Comparison of ENCODE assay signal across 1 cellular context in the genomic region with DNA sequence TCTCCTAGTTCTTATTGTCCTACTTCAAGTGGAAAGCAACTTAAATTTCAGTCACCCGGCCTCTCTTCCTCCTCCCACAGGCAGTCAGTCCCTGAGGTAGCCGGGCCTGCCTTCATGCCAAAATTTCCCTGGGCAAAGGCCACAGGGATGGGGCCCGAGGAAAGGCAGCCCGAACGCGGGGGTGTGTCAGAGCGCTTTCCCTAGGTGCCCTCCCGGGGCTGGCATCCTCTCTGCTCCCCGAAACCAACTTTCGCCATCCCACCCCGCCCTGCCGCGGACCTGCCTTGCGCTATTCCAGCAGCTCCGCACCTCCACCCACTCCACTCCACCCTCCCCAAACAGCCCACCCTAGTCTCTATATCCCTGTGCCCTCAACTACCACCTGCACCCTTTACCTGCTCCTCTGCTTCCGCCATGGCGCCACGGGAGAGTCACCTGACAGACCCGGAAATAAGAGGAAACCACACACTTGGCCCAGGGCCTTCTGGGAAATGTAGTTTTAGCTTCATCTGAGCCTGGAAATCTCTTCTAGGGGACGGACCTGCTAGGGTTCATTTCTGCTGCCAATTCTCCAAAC.
TF ChIP-seq lines count a peak whose summit lies in the region.

A gene (minus strand): TSS at position 433 of the 577 bp plus-strand sequence. CDS start 17 bp downstream, at position 416.

TF ChIP-seq in SK-N-SH, 30 proteins besides CTCF, POLR2A, EP300 and RAD21 (continued from another document):
- TF ChIP-seq, protein P1, sequence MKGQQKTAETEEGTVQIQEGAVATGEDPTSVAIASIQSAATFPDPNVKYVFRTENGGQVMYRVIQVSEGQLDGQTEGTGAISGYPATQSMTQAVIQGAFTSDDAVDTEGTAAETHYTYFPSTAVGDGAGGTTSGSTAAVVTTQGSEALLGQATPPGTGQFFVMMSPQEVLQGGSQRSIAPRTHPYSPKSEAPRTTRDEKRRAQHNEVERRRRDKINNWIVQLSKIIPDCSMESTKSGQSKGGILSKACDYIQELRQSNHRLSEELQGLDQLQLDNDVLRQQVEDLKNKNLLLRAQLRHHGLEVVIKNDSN (IDR thresholded peaks at IDR 0.05; ENCODE audit: borderline replicate concordance, low read depth), result peak; percentile 98
- peak; percentile 52; the same call in 1 of the 2 replicates for TF ChIP-seq RCOR1 (IDR thresholded peaks at IDR 0.05; ENCODE audit: low read length)
- TF ChIP-seq, protein P2, sequence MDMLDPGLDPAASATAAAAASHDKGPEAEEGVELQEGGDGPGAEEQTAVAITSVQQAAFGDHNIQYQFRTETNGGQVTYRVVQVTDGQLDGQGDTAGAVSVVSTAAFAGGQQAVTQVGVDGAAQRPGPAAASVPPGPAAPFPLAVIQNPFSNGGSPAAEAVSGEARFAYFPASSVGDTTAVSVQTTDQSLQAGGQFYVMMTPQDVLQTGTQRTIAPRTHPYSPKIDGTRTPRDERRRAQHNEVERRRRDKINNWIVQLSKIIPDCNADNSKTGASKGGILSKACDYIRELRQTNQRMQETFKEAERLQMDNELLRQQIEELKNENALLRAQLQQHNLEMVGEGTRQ (IDR thresholded peaks at IDR 0.05; ENCODE audit: borderline replicate concordance, low read depth, low read length), result peak; percentile 81
- peak; percentile 81 for TF ChIP-seq CHD2 (IDR thresholded peaks at IDR 0.05; ENCODE audit: low read length, partially characterized antibody)
- peak; percentile 86; the same call in 1 of the 2 replicates for TF ChIP-seq TAF1 (IDR thresholded peaks at IDR 0.05; ENCODE audit: borderline replicate concordance, low read depth, low read length)
- TF ChIP-seq ELF1 (IDR thresholded peaks at IDR 0.05), result peak; percentile 100
- TF ChIP-seq JUND (IDR thresholded peaks at IDR 0.05), result no peak
- TF ChIP-seq SMC3 (IDR thresholded peaks at IDR 0.05; ENCODE audit: low read depth, low read length), result no peak
- TF ChIP-seq, protein P3, sequence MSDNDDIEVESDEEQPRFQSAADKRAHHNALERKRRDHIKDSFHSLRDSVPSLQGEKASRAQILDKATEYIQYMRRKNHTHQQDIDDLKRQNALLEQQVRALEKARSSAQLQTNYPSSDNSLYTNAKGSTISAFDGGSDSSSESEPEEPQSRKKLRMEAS (IDR thresholded peaks at IDR 0.05; ENCODE audit: low read depth), result peak; percentile 80; the same call in 1 of the 2 replicates
- no peak for TF ChIP-seq GATA2 (CRISPR knock-in tag; IDR thresholded peaks at IDR 0.05)
- TF ChIP-seq POLR2AphosphoS5 (IDR thresholded peaks at IDR 0.05; ENCODE audit: low read depth, low read length), result peak; percentile 89
- TF ChIP-seq RXRA (IDR thresholded peaks at IDR 0.05; ENCODE audit: borderline replicate concordance, low read depth), result no peak
- TF ChIP-seq, protein P4, sequence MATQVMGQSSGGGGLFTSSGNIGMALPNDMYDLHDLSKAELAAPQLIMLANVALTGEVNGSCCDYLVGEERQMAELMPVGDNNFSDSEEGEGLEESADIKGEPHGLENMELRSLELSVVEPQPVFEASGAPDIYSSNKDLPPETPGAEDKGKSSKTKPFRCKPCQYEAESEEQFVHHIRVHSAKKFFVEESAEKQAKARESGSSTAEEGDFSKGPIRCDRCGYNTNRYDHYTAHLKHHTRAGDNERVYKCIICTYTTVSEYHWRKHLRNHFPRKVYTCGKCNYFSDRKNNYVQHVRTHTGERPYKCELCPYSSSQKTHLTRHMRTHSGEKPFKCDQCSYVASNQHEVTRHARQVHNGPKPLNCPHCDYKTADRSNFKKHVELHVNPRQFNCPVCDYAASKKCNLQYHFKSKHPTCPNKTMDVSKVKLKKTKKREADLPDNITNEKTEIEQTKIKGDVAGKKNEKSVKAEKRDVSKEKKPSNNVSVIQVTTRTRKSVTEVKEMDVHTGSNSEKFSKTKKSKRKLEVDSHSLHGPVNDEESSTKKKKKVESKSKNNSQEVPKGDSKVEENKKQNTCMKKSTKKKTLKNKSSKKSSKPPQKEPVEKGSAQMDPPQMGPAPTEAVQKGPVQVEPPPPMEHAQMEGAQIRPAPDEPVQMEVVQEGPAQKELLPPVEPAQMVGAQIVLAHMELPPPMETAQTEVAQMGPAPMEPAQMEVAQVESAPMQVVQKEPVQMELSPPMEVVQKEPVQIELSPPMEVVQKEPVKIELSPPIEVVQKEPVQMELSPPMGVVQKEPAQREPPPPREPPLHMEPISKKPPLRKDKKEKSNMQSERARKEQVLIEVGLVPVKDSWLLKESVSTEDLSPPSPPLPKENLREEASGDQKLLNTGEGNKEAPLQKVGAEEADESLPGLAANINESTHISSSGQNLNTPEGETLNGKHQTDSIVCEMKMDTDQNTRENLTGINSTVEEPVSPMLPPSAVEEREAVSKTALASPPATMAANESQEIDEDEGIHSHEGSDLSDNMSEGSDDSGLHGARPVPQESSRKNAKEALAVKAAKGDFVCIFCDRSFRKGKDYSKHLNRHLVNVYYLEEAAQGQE (IDR thresholded peaks at IDR 0.05; ENCODE audit: low read depth, low read length), result peak; percentile 44; the same call in 1 of the 2 replicates
